ENCODE assay signal across 15 cellular contexts in genomic region chr12:38544357-38545066, GRCh38.
DNase-seq lines count a peak whose midpoint lies in the region; ATAC-seq and TF ChIP-seq lines count a peak whose summit lies in the region.
"Had no signal": no experiment of that assay in that cellular context is flagged by ENCODE, and none has a peak within 500 bp of the region (broad histone marks: within the 10 kb centered on the region; RNA-seq: fewer than 3 reads in every experiment).

No MANE protein-coding gene starts in this region.

- no peak for TF ChIP-seq CTCF in gastrocnemius medialis (IDR thresholded peaks at IDR 0.05 in 4 of 5, conservative IDR thresholded peaks at IDR 0.05 in 1 of 5)

- H3K4me3 ChIP-seq in gastrocnemius medialis, result no peak overlapping the region
- no peak overlapping the region for H3K4me3 ChIP-seq in naive thymus-derived CD4-positive, alpha-beta T cell (ENCODE audit: low read length)
- H3K4me3 ChIP-seq: body of pancreas, suprapubic skin had no signal

- H3K27me3 ChIP-seq in gastrocnemius medialis, result no peaks in the 10 kb centered on the region
- H3K27me3 ChIP-seq in naive thymus-derived CD4-positive, alpha-beta T cell (ENCODE audit: control insufficient read depth in 2 of 2, insufficient read depth in 2 of 2, low read length in 2 of 2), result no peaks in the 10 kb centered on the region
- H3K27me3 ChIP-seq: body of pancreas, suprapubic skin had no signal

- H3K4me1 Mint-ChIP-seq in naive thymus-derived CD4-positive, alpha-beta T cell, result no peaks in the 10 kb centered on the region
- no peaks in the 10 kb centered on the region for H3K4me1 Mint-ChIP-seq in stimulated activated effector memory CD8-positive, alpha-beta T cell treated with anti-CD3 and anti-CD28 coated beads, Interleukin-12 subunit alpha, Interleukin-12 subunit beta, amount 100 ng/mL, for 72 hours
- H3K4me1 Mint-ChIP-seq: activated B cell treated with CpG ODN at 0.5 μM for 24 hours had no signal

- no peaks in the 10 kb centered on the region for H3K4me1 ChIP-seq in gastrocnemius medialis
- no peaks in the 10 kb centered on the region for H3K4me1 ChIP-seq in naive thymus-derived CD4-positive, alpha-beta T cell (ENCODE audit: control insufficient read depth in 2 of 2, insufficient read depth in 2 of 2, low read length in 2 of 2)
- H3K4me1 ChIP-seq: body of pancreas, suprapubic skin had no signal

- in situ Hi-C loops in ACHN (cut with HindIII; ENCODE audit: low pct_ligation_motif_present, low pct_unique_long_range_greater_than_20kb, low sequenced_read_pairs), result no loop called here
- in situ Hi-C loops in gastrocnemius medialis (cut with MboI; ENCODE audit: low sequenced_read_pairs in 4 of 4), result no loop called here

- H3K27ac Mint-ChIP-seq in naive thymus-derived CD4-positive, alpha-beta T cell, result no peak overlapping the region
- no peak overlapping the region for H3K27ac Mint-ChIP-seq in stimulated activated effector memory CD8-positive, alpha-beta T cell treated with anti-CD3 and anti-CD28 coated beads, Interleukin-12 subunit alpha, Interleukin-12 subunit beta, amount 100 ng/mL, for 72 hours
- H3K27ac Mint-ChIP-seq: activated B cell treated with CpG ODN at 0.5 μM for 24 hours had no signal

- no peaks in the 10 kb centered on the region for H3K27me3 Mint-ChIP-seq in naive thymus-derived CD4-positive, alpha-beta T cell
- H3K27me3 Mint-ChIP-seq: activated B cell treated with CpG ODN at 0.5 μM for 24 hours had no signal

- intact Hi-C loops in gastrocnemius medialis (cut with DNase I; ENCODE audit: low total_unique reads), result no loop called here
- intact Hi-C loops in naive thymus-derived CD4-positive, alpha-beta T cell (cut with micrococcal nuclease), result no loop called here

- H3K36me3 Mint-ChIP-seq in naive thymus-derived CD4-positive, alpha-beta T cell, result peaks cover 0 to 4% (median 0%) of the 10 kb centered on the region in 5 donors
- H3K36me3 Mint-ChIP-seq in stimulated activated effector memory CD8-positive, alpha-beta T cell treated with anti-CD3 and anti-CD28 coated beads, Interleukin-12 subunit alpha, Interleukin-12 subunit beta, amount 100 ng/mL, for 72 hours, result no peaks in the 10 kb centered on the region

- no peak for ATAC-seq in gastrocnemius medialis
- no peak for ATAC-seq in naive thymus-derived CD4-positive, alpha-beta T cell
- no peak for ATAC-seq in stimulated activated effector memory CD8-positive, alpha-beta T cell treated with anti-CD3 and anti-CD28 coated beads, Interleukin-12 subunit alpha, Interleukin-12 subunit beta, amount 100 ng/mL, for 72 hours
- ATAC-seq: body of pancreas had no signal

- CTCF ChIA-PET in naive thymus-derived CD4-positive, alpha-beta T cell (lab: Charles Lee), result no interaction called here

- H3K36me3 ChIP-seq in gastrocnemius medialis, result no peaks in the 10 kb centered on the region
- no peaks in the 10 kb centered on the region for H3K36me3 ChIP-seq in naive thymus-derived CD4-positive, alpha-beta T cell (ENCODE audit: control insufficient read depth in 2 of 3, insufficient read depth in 3 of 3, low read length in 3 of 3)
- H3K36me3 ChIP-seq: suprapubic skin had no signal

- peaks cover 4 to 26% (median 14%) of the 10 kb centered on the region in 11 donors for H3K9me3 Mint-ChIP-seq in naive thymus-derived CD4-positive, alpha-beta T cell
- peaks cover 17% of the 10 kb centered on the region for H3K9me3 Mint-ChIP-seq in stimulated activated effector memory CD8-positive, alpha-beta T cell treated with anti-CD3 and anti-CD28 coated beads, Interleukin-12 subunit alpha, Interleukin-12 subunit beta, amount 100 ng/mL, for 72 hours

- DNase-seq in ACHN (peak; percentile 8), HT1080 (ENCODE audit: low read depth) (peak; percentile 13), OCI-M1 (lab: John Stamatoyannopoulos, UW) (peak; percentile 53), iPS-NIHi7 (ENCODE audit: extremely low spot score) (peak; percentile 34), gastrocnemius medialis (no peak)
- DNase-seq in naive thymus-derived CD4-positive, alpha-beta T cell, result no peak
- DNase-seq in stimulated activated CD4-positive, alpha-beta T cell treated with anti-CD3 and anti-CD28 coated beads, Interleukin-4, amount 100 ng/mL, for 1 hour, result no peak
- DNase-seq in stimulated activated effector memory CD8-positive, alpha-beta T cell treated with anti-CD3 and anti-CD28 coated beads, Interleukin-12 subunit alpha, Interleukin-12 subunit beta, amount 100 ng/mL, for 72 hours (ENCODE audit: low spot score in 2 of 2), result no peak
- DNase-seq: activated B cell treated with CpG ODN at 0.5 μM for 24 hours; activated naive CD4-positive, alpha-beta T cell; body of pancreas; effector CD8-positive, alpha-beta T cell; NCI-H2081; stimulated activated CD4-positive, alpha-beta T cell treated with anti-CD3 and anti-CD28 coated beads, Interleukin-12 subunit alpha, Interleukin-12 subunit beta, amount 100 ng/mL, for 4 hours had no signal

- H3K9me3 ChIP-seq in gastrocnemius medialis, result no peaks in the 10 kb centered on the region
- H3K9me3 ChIP-seq in naive thymus-derived CD4-positive, alpha-beta T cell (ENCODE audit: control insufficient read depth in 2 of 3, low read length in 3 of 3), result peaks cover 0 to 2% (median 0%) of the 10 kb centered on the region in 3 experiments
- H3K9me3 ChIP-seq: body of pancreas, suprapubic skin had no signal

- POLR2A ChIA-PET in naive thymus-derived CD4-positive, alpha-beta T cell (lab: Charles Lee), result no interaction called here

- H3K4me3 Mint-ChIP-seq in naive thymus-derived CD4-positive, alpha-beta T cell, result no peak overlapping the region
- no peak overlapping the region for H3K4me3 Mint-ChIP-seq in stimulated activated effector memory CD8-positive, alpha-beta T cell treated with anti-CD3 and anti-CD28 coated beads, Interleukin-12 subunit alpha, Interleukin-12 subunit beta, amount 100 ng/mL, for 72 hours
- H3K4me3 Mint-ChIP-seq: activated B cell treated with CpG ODN at 0.5 μM for 24 hours had no signal

- no peak overlapping the region for H3K27ac ChIP-seq in gastrocnemius medialis
- no peak overlapping the region for H3K27ac ChIP-seq in naive thymus-derived CD4-positive, alpha-beta T cell (ENCODE audit: low read depth, low read length)
- H3K27ac ChIP-seq: body of pancreas, suprapubic skin had no signal

- no peak for TF ChIP-seq POLR2A in gastrocnemius medialis (IDR thresholded peaks at IDR 0.05)

Comparison
In these comparisons a context has a peak if more than half of its experiments do, and no peak if none do; other contexts are left out.
1. DNase-seq: peak in ACHN (single experiment), HT1080 (single experiment), OCI-M1 (single experiment) and iPS-NIHi7 (single experiment); none in gastrocnemius medialis (0 of 2), naive thymus-derived CD4-positive, alpha-beta T cell (0 of 9), stimulated activated CD4-positive, alpha-beta T cell treated with anti-CD3 and anti-CD28 coated beads, Interleukin-4, amount 100 ng/mL, for 1 hour (single experiment) and stimulated activated effector memory CD8-positive, alpha-beta T cell treated with anti-CD3 and anti-CD28 coated beads, Interleukin-12 subunit alpha, Interleukin-12 subunit beta, amount 100 ng/mL, for 72 hours (0 of 2).